16 cellular contexts compared by ENCODE assay signal in genomic region chr20:47768016-47768953, GRCh38. TPM values are rescaled to one million over a fixed set of nuclear protein-coding genes. Genes with fewer than 3 reads are reported as not detected.
DNase-seq lines count a peak whose midpoint lies in the region; ATAC-seq, FAIRE-seq and TF ChIP-seq lines count a peak whose summit lies in the region.
"Had no signal": no experiment of that assay in that cellular context is flagged by ENCODE, and none has a peak within 500 bp of the region (broad histone marks: within the 10 kb centered on the region; RNA-seq: fewer than 3 reads in every experiment).

No MANE protein-coding gene starts in this region.

- no peak for DNase-seq in IMR-90
- no peak for DNase-seq in K562 (ENCODE audit: extremely low read depth in 1 of 4, low spot score in 3 of 4)
- DNase-seq in lower lobe of right lung = peak; percentile 82
- no peak for DNase-seq in tibial nerve (ENCODE audit: low spot score in 2 of 2)
- no peak for DNase-seq in activated CD4-positive, alpha-beta T cell treated with anti-CD3 and anti-CD28 coated beads, Interleukin-2, amount 50 U/mL, for 4 hours
- DNase-seq in activated effector memory CD4-positive, alpha-beta T cell treated with Interleukin-2 at 50 U/mL for 16 hours = no peak
- DNase-seq: activated B cell treated with CpG ODN at 0.5 μM for 24 hours; activated T-cell treated with anti-CD3 and anti-CD28 coated beads, Interleukin-2, amount 50 U/mL, for 24 hours; effector memory CD4-positive, alpha-beta T cell; NCI-H1417 treated with DMSO at 0.1 percent for 48 hours; NCI-H524 treated with DMSO at 0.1 percent for 48 hours had no signal

- H3K36me3 Mint-ChIP-seq in stimulated activated memory B cell treated with anti-CD40 and anti-IgM and Interleukin-4, amounts not matched to agents 10 μg/mL and 1 μg/mL and 100 μg/mL, for 72 hours = peaks cover 8% of the 10 kb centered on the region

- H3K27me3 ChIP-seq in IMR-90 (ENCODE audit: control insufficient read depth, insufficient read depth, low read length) = peaks cover 4% of the 10 kb centered on the region
- H3K27me3 ChIP-seq in K562 (ENCODE audit: control insufficient read depth in 2 of 2, insufficient read depth in 2 of 2, low read length in 2 of 2) = peaks cover 25 to 62% of the 10 kb centered on the region in 2 experiments; a peak in 4 of 5 replicates
- H3K27me3 ChIP-seq in lower lobe of right lung (ENCODE audit: low read depth) = peaks cover 2% of the 10 kb centered on the region
- H3K27me3 ChIP-seq in tibial nerve = no peaks in the 10 kb centered on the region

- no peak overlapping the region for H2BK120ac ChIP-seq in IMR-90 (ENCODE audit: low read depth, low read length)

- H2BK20ac ChIP-seq in IMR-90 (ENCODE audit: low read depth, low read length) = no peak overlapping the region

- H2AK5ac ChIP-seq in IMR-90 (ENCODE audit: low read depth, low read length) = no peak overlapping the region

- peaks cover 7% of the 10 kb centered on the region; the same call in 1 of the 2 replicates for H3K9me3 ChIP-seq in IMR-90 (ENCODE audit: control insufficient read depth, insufficient read depth, low read length)
- no peaks in the 10 kb centered on the region for H3K9me3 ChIP-seq in K562 (replicated peaks; ENCODE audit: control insufficient read depth, insufficient read depth, low read depth, low read length)
- H3K9me3 ChIP-seq in lower lobe of right lung = peaks cover 7% of the 10 kb centered on the region
- peaks cover 0 to 11% (median 0%) of the 10 kb centered on the region in 4 donors for H3K9me3 ChIP-seq in tibial nerve
- H3K9me3 ChIP-seq: HAP-1 had no signal

- peaks cover 10% of the 10 kb centered on the region for H3K27me3 Mint-ChIP-seq in stimulated activated memory B cell treated with anti-CD40 and anti-IgM and Interleukin-4, amounts not matched to agents 10 μg/mL and 1 μg/mL and 100 μg/mL, for 72 hours

- in situ Hi-C loops in IMR-90 (cut with MboI; ENCODE audit: low sequenced_read_pairs) (no loop called here), K562 (cut with MboI) (no loop called here)

- no peak for ATAC-seq in IMR-90 (ENCODE audit: low read depth)
- no peak for ATAC-seq in K562
- ATAC-seq in lower lobe of right lung = peak; percentile 66 to 78
- peak; percentile 41 for ATAC-seq in stimulated activated memory B cell treated with anti-CD40 and anti-IgM and Interleukin-4, amounts not matched to agents 10 μg/mL and 1 μg/mL and 100 μg/mL, for 72 hours
- no peak for ATAC-seq in HG02610 (IDR thresholded peaks at IDR 0.05; ENCODE audit: unreplicated experiment)

- H3K27ac Mint-ChIP-seq in stimulated activated memory B cell treated with anti-CD40 and anti-IgM and Interleukin-4, amounts not matched to agents 10 μg/mL and 1 μg/mL and 100 μg/mL, for 72 hours = no peak overlapping the region
- H3K27ac Mint-ChIP-seq: activated B cell treated with CpG ODN at 0.5 μM for 24 hours; activated T-cell treated with anti-CD3 and anti-CD28 coated beads, Interleukin-2, amount 50 U/mL, for 24 hours had no signal

- H2BK15ac ChIP-seq in IMR-90 (ENCODE audit: low read depth, low read length) = no peak overlapping the region

- TF ChIP-seq EP300 in K562 (IDR thresholded peaks at IDR 0.05; ENCODE audit: low read length) (no peak), tibial nerve (IDR thresholded peaks at IDR 0.05) (no peak)

- intact Hi-C loops in IMR-90 (cut with micrococcal nuclease) = no loop called here
- intact Hi-C loops in K562 (cut with micrococcal nuclease) = no loop called here
- intact Hi-C loops in lower lobe of right lung (cut with DNase I) = no loop called here

- CTCF ChIA-PET in IMR-90 (lab: Yijun Ruan, JAX) (no interaction called here), K562 (lab: Yijun Ruan, JAX; ENCODE audit: low intra/inter-chr PET ratio) (no interaction called here)

- H4K8ac ChIP-seq in IMR-90 (ENCODE audit: low read depth in 2 of 2, low read length in 2 of 2) = no peak overlapping the region

- H3K4me1 ChIP-seq in IMR-90 (ENCODE audit: control insufficient read depth, insufficient read depth, low read length) (no peaks in the 10 kb centered on the region), K562 (replicated peaks in 1 of 2; ENCODE audit: control insufficient read depth in 2 of 2, insufficient read depth in 2 of 2, low read length in 2 of 2) (peaks cover 0 to 4% of the 10 kb centered on the region in 2 experiments; a peak in 1 of 5 replicates), lower lobe of right lung (peaks cover 43% of the 10 kb centered on the region), tibial nerve (peaks cover 0 to 17% (median 3%) of the 10 kb centered on the region in 4 donors)

- H3K4ac ChIP-seq in IMR-90 (ENCODE audit: low read depth, low read length) = no peak overlapping the region

- H2AFZ ChIP-seq in IMR-90 (replicated peaks; ENCODE audit: low read length, poor library complexity) (no peak overlapping the region), K562 (ENCODE audit: low read depth, low read length) (no peak overlapping the region)

- TF ChIP-seq RAD21 in IMR-90 (IDR thresholded peaks at IDR 0.05; ENCODE audit: low read length) = no peak
- TF ChIP-seq RAD21 in K562 (CRISPR knock-in tag; conservative IDR thresholded peaks at IDR 0.05 in 1 of 2, IDR thresholded peaks at IDR 0.05 in 1 of 2) = no peak

- no peak overlapping the region for H3K4me2 ChIP-seq in IMR-90 (ENCODE audit: low read depth, low read length)
- no peak overlapping the region for H3K4me2 ChIP-seq in K562 (ENCODE audit: insufficient read depth, low read length)

- H3K36me3 ChIP-seq in IMR-90 (ENCODE audit: control insufficient read depth, insufficient read depth, low read length) = no peaks in the 10 kb centered on the region
- no peaks in the 10 kb centered on the region for H3K36me3 ChIP-seq in K562 (ENCODE audit: control insufficient read depth, insufficient read depth, low read length)
- no peaks in the 10 kb centered on the region for H3K36me3 ChIP-seq in lower lobe of right lung
- peaks cover 0 to 8% (median 0%) of the 10 kb centered on the region in 3 donors for H3K36me3 ChIP-seq in tibial nerve
- H3K36me3 ChIP-seq: HAP-1 had no signal

- H3K9me1 ChIP-seq in IMR-90 (ENCODE audit: insufficient read depth, low read length) (no peaks in the 10 kb centered on the region), K562 (ENCODE audit: control insufficient read depth, insufficient read depth, low read length) (no peaks in the 10 kb centered on the region)

- no peak overlapping the region for H2BK5ac ChIP-seq in IMR-90 (ENCODE audit: low read depth, low read length, poor library complexity, severe bottlenecking)

- no peak for TF ChIP-seq CTCF in IMR-90 (conservative IDR thresholded peaks at IDR 0.05; ENCODE audit: low read depth, low read length)
- TF ChIP-seq CTCF in K562 (IDR thresholded peaks at IDR 0.05 in 2 of 3, conservative IDR thresholded peaks at IDR 0.05 in 1 of 3; ENCODE audit: insufficient read depth in 2 of 3, low read depth in 1 of 3, low read length in 3 of 3) = no peak
- TF ChIP-seq CTCF in lower lobe of right lung (IDR thresholded peaks at IDR 0.05) = no peak
- no peak for TF ChIP-seq CTCF in tibial nerve (IDR thresholded peaks at IDR 0.05)

- no peaks in the 10 kb centered on the region for H4K20me1 ChIP-seq in IMR-90 (ENCODE audit: insufficient read depth, low read length)
- no peaks in the 10 kb centered on the region; the same call in 1 of the 2 replicates for H4K20me1 ChIP-seq in K562 (replicated peaks; ENCODE audit: control insufficient read depth, insufficient read depth, low read length)

- H3K79me1 ChIP-seq in IMR-90 (ENCODE audit: low read depth in 1 of 2, low read length in 2 of 2) = no peaks in the 10 kb centered on the region

- H3K9ac ChIP-seq in IMR-90 (ENCODE audit: low read depth, low read length) = no peak overlapping the region
- no peak overlapping the region for H3K9ac ChIP-seq in K562 (ENCODE audit: insufficient read depth in 1 of 2, low read depth in 2 of 2, low read length in 2 of 2)

- POLR2A ChIA-PET in IMR-90 (lab: Charles Lee; ENCODE audit: unreplicated experiment) = no interaction called here
- POLR2A ChIA-PET in K562 (lab: Yijun Ruan, JAX) = interaction anchor here (0.6 kb wide), 1 partner anchor 205 kb away, joined by 4 read pairs; no protein-coding TSS in a partner anchor

- dilution Hi-C loops in IMR-90 (cut with HindIII; ENCODE audit: low sequenced_read_pairs, unreplicated experiment) = no loop called here

- no peaks in the 10 kb centered on the region for H3K79me2 ChIP-seq in K562 (ENCODE audit: control insufficient read depth, insufficient read depth, low read length)

- H2AK9ac ChIP-seq in IMR-90 (replicated peaks; ENCODE audit: low read depth, low read length, poor library complexity) = peak overlapping the region; percentile 5

- FAIRE-seq in K562 (lab: Jason Lieb, UNC) = no peak
- FAIRE-seq: GM18507, keratinocyte had no signal

- H4K5ac ChIP-seq in IMR-90 (ENCODE audit: low read depth, low read length) = no peak overlapping the region

- H3K4me3 Mint-ChIP-seq in stimulated activated memory B cell treated with anti-CD40 and anti-IgM and Interleukin-4, amounts not matched to agents 10 μg/mL and 1 μg/mL and 100 μg/mL, for 72 hours = no peak overlapping the region
- H3K4me3 Mint-ChIP-seq: activated B cell treated with CpG ODN at 0.5 μM for 24 hours; activated T-cell treated with anti-CD3 and anti-CD28 coated beads, Interleukin-2, amount 50 U/mL, for 24 hours had no signal

- BruUV-seq in IMR-90 (replicated peaks; lab: Mats Ljungman, UMichigan) (no TSS peak), K562 (replicated peaks; lab: Mats Ljungman, UMichigan) (no TSS peak)

- no peak overlapping the region for H3K23ac ChIP-seq in IMR-90 (ENCODE audit: low read depth, low read length)

- H3K4me1 Mint-ChIP-seq in stimulated activated memory B cell treated with anti-CD40 and anti-IgM and Interleukin-4, amounts not matched to agents 10 μg/mL and 1 μg/mL and 100 μg/mL, for 72 hours = peaks cover 8% of the 10 kb centered on the region
- H3K4me1 Mint-ChIP-seq: activated B cell treated with CpG ODN at 0.5 μM for 24 hours had no signal

- WGBS in IMR-90 (ENCODE audit: extremely low coverage in 2 of 2, insufficient read length in 1 of 2), 2 experiments = 72% methylated on average over 3 of the region's 17 CpGs; no CpG with 5 or more reads in 1 of the 2 experiments
- 3% methylated on average over 15 of the region's 17 CpGs for WGBS in K562 (ENCODE audit: insufficient coverage, low coverage, missing lambda C conversion rate)
- 44 to 46% methylated on average over 17 of the region's 17 CpGs for WGBS in tibial nerve, 2 donors

- no peak overlapping the region for H3K56ac ChIP-seq in IMR-90 (ENCODE audit: extremely low read depth, insufficient read depth, low read length)

- no peak overlapping the region for H3K14ac ChIP-seq in IMR-90 (replicated peaks; ENCODE audit: low read depth, low read length)

- H3K27ac ChIP-seq in IMR-90 (ENCODE audit: insufficient read depth, low read length) (no peak overlapping the region), K562 (ENCODE audit: extremely low read depth, low read depth, low read length) (no peak overlapping the region), lower lobe of right lung (peak overlapping the region; percentile 31), tibial nerve (peak overlapping the region in 2 of 4 donors; percentile 48 to 60)

- H3K9me3 Mint-ChIP-seq in stimulated activated memory B cell treated with anti-CD40 and anti-IgM and Interleukin-4, amounts not matched to agents 10 μg/mL and 1 μg/mL and 100 μg/mL, for 72 hours = peaks cover 4% of the 10 kb centered on the region
- H3K9me3 Mint-ChIP-seq: activated T-cell treated with anti-CD3 and anti-CD28 coated beads, Interleukin-2, amount 50 U/mL, for 24 hours had no signal

- H3K4me3 ChIP-seq in IMR-90 (ENCODE audit: insufficient read depth, low read depth, low read length) (no peak overlapping the region), K562 (no peak overlapping the region), lower lobe of right lung (no peak overlapping the region), tibial nerve (no peak overlapping the region)
- H3K4me3 ChIP-seq: HAP-1 had no signal

- TF ChIP-seq POLR2A in IMR-90 (IDR thresholded peaks at IDR 0.05; ENCODE audit: low read depth, low read length) (no peak), K562 (conservative IDR thresholded peaks at IDR 0.05) (no peak), tibial nerve (IDR thresholded peaks at IDR 0.05) (no peak)

- no peak overlapping the region for H4K91ac ChIP-seq in IMR-90 (ENCODE audit: insufficient read depth, low read depth, low read length)

- no peak overlapping the region for H3K18ac ChIP-seq in IMR-90 (ENCODE audit: low read depth, low read length)

RNA-seq across cellular contexts. Expression of gene SULF2, which starts 17.0 kb away (rescaled TPM):
- total RNA-seq in IMR-90 (2012; rRNA removed) = 0.28 and 0.54 TPM in 2 replicates
- polyA plus RNA-seq in IMR-90 (2012; rRNA removed) = 0.55 and 0.77 TPM in 2 replicates
- polyA plus RNA-seq in IMR-90 (2012; cell fraction: cytosol; rRNA removed) = 0.50 and 0.59 TPM in 2 replicates
- polyA plus RNA-seq in IMR-90 (2012; cell fraction: nucleus; rRNA removed; ENCODE audit: low replicate concordance) = 0.16 and 0.79 TPM in 2 replicates
- total RNA-seq in K562 (2011; cell fraction: chromatin; rRNA removed; ENCODE audit: low replicate concordance) = not detected in 2 replicates
- total RNA-seq in K562 (2011; cell fraction: nucleolus; rRNA removed) = not detected in 2 replicates
- not detected in 2 replicates for total RNA-seq in K562 (2011; cell fraction: nucleoplasm; rRNA removed)
- total RNA-seq in K562 (2014; rRNA removed) = not detected in 2 replicates
- total RNA-seq in K562 (2014; rRNA removed; fragmentation: Illumina TruSeq; extraction: Trizol) = not detected in 2 replicates
- total RNA-seq in K562 (2015; rRNA removed; fragmentation: Illumina TruSeq; extraction: Trizol) = not detected in 2 replicates
- total RNA-seq in K562 (2021) = 0.33 and 0.76 TPM in 2 replicates
- polyA plus RNA-seq in K562 (2011; rRNA removed) = not detected in 2 replicates
- not detected in 2 replicates for polyA plus RNA-seq in K562 (2011; cell fraction: cytosol; rRNA removed)
- polyA plus RNA-seq in K562 (2011; cell fraction: nucleus; rRNA removed) = not detected in 2 replicates
- 0.06 TPM in 1 of 2 replicates, not detected in the other for polyA plus RNA-seq in K562 (2012)
- not detected in 2 replicates for polyA plus RNA-seq in K562 (2014; fragmentation: Illumina TruSeq; extraction: Trizol)
- not detected for polyA plus RNA-seq in K562 (2014; fragmentation: Nextera tagmentation; extraction: Ambion mirVana)
- polyA plus RNA-seq in K562 (2014; rRNA removed) = not detected in 2 replicates
- polyA minus RNA-seq in K562 (2011; rRNA and poly(A)+ RNA removed) = 0.06 TPM in 1 of 2 replicates, not detected in the other
- not detected in 2 replicates for polyA minus RNA-seq in K562 (2011; cell fraction: cytosol; rRNA and poly(A)+ RNA removed)
- polyA minus RNA-seq in K562 (2011; cell fraction: nucleus; rRNA and poly(A)+ RNA removed) = not detected in 2 replicates
- total RNA-seq in lower lobe of right lung = 34.6 TPM
- total RNA-seq in tibial nerve = 10 to 100 TPM; 40.9 to 75.3 (median 59.8) TPM

Comparison
In these comparisons a context has a peak if more than half of its experiments do, and no peak if none do; other contexts are left out.
1. ATAC-seq: peak in lower lobe of right lung (2 of 2) and stimulated activated memory B cell treated with anti-CD40 and anti-IgM and Interleukin-4, amounts not matched to agents 10 μg/mL and 1 μg/mL and 100 μg/mL, for 72 hours (single experiment); none in IMR-90 (single experiment), K562 (single experiment) and HG02610 (single experiment).
2. RNA of gene SULF2, which starts 17.0 kb away (total RNA-seq): 40.9 to 75.3 TPM in tibial nerve and 34.6 TPM in lower lobe of right lung (single experiment); 0.28 to 0.54 TPM in IMR-90 and 0.33 to 0.76 TPM in K562; every median in the first group is over 10 times any median in the second.